ENCODE assay signal across 22 cellular contexts in genomic region chr17:68108313-68109000, GRCh38.
DNase-seq lines count a peak whose midpoint lies in the region; ATAC-seq, FAIRE-seq and TF ChIP-seq lines count a peak whose summit lies in the region.
"Had no signal": no experiment of that assay in that cellular context is flagged by ENCODE, and none has a peak within 500 bp of the region (broad histone marks: within the 10 kb centered on the region; RNA-seq: fewer than 3 reads in every experiment).

No MANE protein-coding gene starts in this region.

- H3K9me1 ChIP-seq in IMR-90 (ENCODE audit: insufficient read depth, low read length) (no peaks in the 10 kb centered on the region), K562 (ENCODE audit: control insufficient read depth, insufficient read depth, low read length) (no peaks in the 10 kb centered on the region)

- TF ChIP-seq CTCF in HepG2 (CRISPR knock-in tag; IDR thresholded peaks at IDR 0.05) (no peak), right lobe of liver (IDR thresholded peaks at IDR 0.05) (no peak), IMR-90 (conservative IDR thresholded peaks at IDR 0.05; ENCODE audit: low read depth, low read length) (no peak), K562 (IDR thresholded peaks at IDR 0.05 in 2 of 3, conservative IDR thresholded peaks at IDR 0.05 in 1 of 3; ENCODE audit: insufficient read depth in 2 of 3, low read depth in 1 of 3, low read length in 3 of 3) (no peak)

- no peaks in the 10 kb centered on the region for H3K27me3 ChIP-seq in HepG2 (ENCODE audit: control insufficient read depth in 1 of 2, insufficient read depth in 2 of 2, low read length in 2 of 2)
- H3K27me3 ChIP-seq in right lobe of liver = no peaks in the 10 kb centered on the region
- no peaks in the 10 kb centered on the region for H3K27me3 ChIP-seq in IMR-90 (ENCODE audit: control insufficient read depth, insufficient read depth, low read length)
- H3K27me3 ChIP-seq in K562 (ENCODE audit: control insufficient read depth in 2 of 2, insufficient read depth in 2 of 2, low read length in 2 of 2) = no peaks in the 10 kb centered on the region

- no peak overlapping the region for H2BK15ac ChIP-seq in IMR-90 (ENCODE audit: low read depth, low read length)

- peaks cover 34% of the 10 kb centered on the region for H3K79me2 ChIP-seq in HepG2 (ENCODE audit: insufficient read depth, low read length)
- H3K79me2 ChIP-seq in K562 (ENCODE audit: control insufficient read depth, insufficient read depth, low read length) = no peaks in the 10 kb centered on the region

- dilution Hi-C loops in IMR-90 (cut with HindIII; ENCODE audit: low sequenced_read_pairs, unreplicated experiment) = no loop called here

- H2AFZ ChIP-seq in HepG2 (ENCODE audit: low read length) = no peak overlapping the region
- H2AFZ ChIP-seq in IMR-90 (replicated peaks; ENCODE audit: low read length, poor library complexity) = no peak overlapping the region
- no peak overlapping the region for H2AFZ ChIP-seq in K562 (ENCODE audit: low read depth, low read length)

- H2BK20ac ChIP-seq in IMR-90 (ENCODE audit: low read depth, low read length) = no peak overlapping the region

- H3K56ac ChIP-seq in IMR-90 (ENCODE audit: extremely low read depth, insufficient read depth, low read length) = no peak overlapping the region

- H3K4me1 ChIP-seq in HepG2 (ENCODE audit: insufficient read depth, low read length) (peaks cover 5% of the 10 kb centered on the region), right lobe of liver (no peaks in the 10 kb centered on the region), IMR-90 (ENCODE audit: control insufficient read depth, insufficient read depth, low read length) (no peaks in the 10 kb centered on the region), K562 (replicated peaks in 1 of 2; ENCODE audit: control insufficient read depth in 2 of 2, insufficient read depth in 2 of 2, low read length in 2 of 2) (no peaks in the 10 kb centered on the region)
- H3K4me1 ChIP-seq: BLaER1 treated with 17β-estradiol and CSF1 and Interleukin-3, amounts not matched to agents 10 nM and 100 nM had no signal

- H3K9ac ChIP-seq in HepG2 (ENCODE audit: insufficient read depth, low read depth, low read length) (no peak overlapping the region), IMR-90 (ENCODE audit: low read depth, low read length) (no peak overlapping the region), K562 (ENCODE audit: insufficient read depth in 1 of 2, low read depth in 2 of 2, low read length in 2 of 2) (no peak overlapping the region)
- H3K9ac ChIP-seq: BLaER1 treated with 17β-estradiol and CSF1 and Interleukin-3, amounts not matched to agents 10 nM and 100 nM had no signal

- H3K4me3 ChIP-seq in HepG2 (replicated peaks in 1 of 3; ENCODE audit: insufficient read depth in 1 of 3, low read depth in 2 of 3, low read length in 3 of 3) = no peak overlapping the region
- H3K4me3 ChIP-seq in right lobe of liver = no peak overlapping the region
- H3K4me3 ChIP-seq in IMR-90 (ENCODE audit: insufficient read depth, low read depth, low read length) = no peak overlapping the region
- H3K4me3 ChIP-seq in K562 = no peak overlapping the region
- H3K4me3 ChIP-seq: BLaER1 treated with 17β-estradiol and CSF1 and Interleukin-3, amounts not matched to agents 10 nM and 100 nM had no signal

- H3K9me3 ChIP-seq in HepG2 (ENCODE audit: low read length) (no peaks in the 10 kb centered on the region), right lobe of liver (no peaks in the 10 kb centered on the region), IMR-90 (ENCODE audit: control insufficient read depth, insufficient read depth, low read length) (peaks cover 2% of the 10 kb centered on the region; the same call in 1 of the 2 replicates), K562 (replicated peaks; ENCODE audit: control insufficient read depth, insufficient read depth, low read depth, low read length) (no peaks in the 10 kb centered on the region)
- H3K9me3 ChIP-seq: Caco-2 had no signal

- H4K91ac ChIP-seq in IMR-90 (ENCODE audit: insufficient read depth, low read depth, low read length) = no peak overlapping the region

- no peak overlapping the region for H2BK120ac ChIP-seq in IMR-90 (ENCODE audit: low read depth, low read length)

- no peaks in the 10 kb centered on the region for H4K20me1 ChIP-seq in HepG2 (ENCODE audit: insufficient read depth, low read length)
- peaks cover 13% of the 10 kb centered on the region; the same call in 1 of the 2 replicates for H4K20me1 ChIP-seq in IMR-90 (ENCODE audit: insufficient read depth, low read length)
- H4K20me1 ChIP-seq in K562 (replicated peaks; ENCODE audit: control insufficient read depth, insufficient read depth, low read length) = no peaks in the 10 kb centered on the region
- H4K20me1 ChIP-seq: BLaER1 treated with 17β-estradiol and CSF1 and Interleukin-3, amounts not matched to agents 10 nM and 100 nM had no signal

- no peak overlapping the region for H2BK5ac ChIP-seq in IMR-90 (ENCODE audit: low read depth, low read length, poor library complexity, severe bottlenecking)

- no peak overlapping the region for H4K5ac ChIP-seq in IMR-90 (ENCODE audit: low read depth, low read length)

- H3K4ac ChIP-seq in IMR-90 (ENCODE audit: low read depth, low read length) = no peak overlapping the region

- H2AK5ac ChIP-seq in IMR-90 (ENCODE audit: low read depth, low read length) = no peak overlapping the region

- no peak for ATAC-seq in HepG2
- no peak for ATAC-seq in right lobe of liver
- no peak for ATAC-seq in IMR-90 (ENCODE audit: low read depth)
- no peak for ATAC-seq in K562
- ATAC-seq: CD8-positive, alpha-beta T cell had no signal

- H3K36me3 ChIP-seq in HepG2 (replicated peaks in 1 of 2; ENCODE audit: control insufficient read depth in 1 of 2, insufficient read depth in 2 of 2, low read length in 2 of 2) (no peaks in the 10 kb centered on the region), right lobe of liver (no peaks in the 10 kb centered on the region), IMR-90 (ENCODE audit: control insufficient read depth, insufficient read depth, low read length) (peaks cover 2% of the 10 kb centered on the region; the same call in 1 of the 2 replicates), K562 (ENCODE audit: control insufficient read depth, insufficient read depth, low read length) (no peaks in the 10 kb centered on the region)
- H3K36me3 ChIP-seq: BLaER1 treated with 17β-estradiol and CSF1 and Interleukin-3, amounts not matched to agents 10 nM and 100 nM had no signal

- no peak for DNase-seq in HepG2 (ENCODE audit: low spot score)
- DNase-seq in right lobe of liver = no peak
- DNase-seq in H54 (ENCODE audit: insufficient read length, low spot score) = no peak
- no peak for DNase-seq in IMR-90
- no peak for DNase-seq in K562 (ENCODE audit: extremely low read depth in 1 of 4, low spot score in 3 of 4)
- DNase-seq in NK-92 (lab: John Stamatoyannopoulos, UW; ENCODE audit: unreplicated experiment) = no peak
- no peak for DNase-seq in NCI-H2107 (lab: John Stamatoyannopoulos, UW)
- DNase-seq in Kasumi-1 (lab: John Stamatoyannopoulos, UW) = no peak
- DNase-seq: 8988T; AML-193; Caco-2; Calu3; CD4-positive, alpha-beta T cell; CD8-positive, alpha-beta T cell; DMS79 treated with DMSO at 0.1 percent for 48 hours; GF-D8 had no signal

- no peak overlapping the region for H3K14ac ChIP-seq in IMR-90 (replicated peaks; ENCODE audit: low read depth, low read length)

- 80% methylated on average over 9 of the region's 9 CpGs for WGBS in HepG2 (ENCODE audit: low lambda C conversion rate)
- 95% methylated on average over 6 of the region's 9 CpGs for WGBS in right lobe of liver (ENCODE audit: insufficient coverage, low coverage, low lambda C conversion rate, missing lambda C conversion rate)
- no CpG with 5 or more reads among the region's 9 CpGs for WGBS in IMR-90 (ENCODE audit: extremely low coverage in 2 of 2, insufficient read length in 1 of 2), 2 experiments
- WGBS in K562 (ENCODE audit: insufficient coverage, low coverage, missing lambda C conversion rate) = 30% methylated on average over 9 of the region's 9 CpGs

- no peak overlapping the region for H2AK9ac ChIP-seq in IMR-90 (replicated peaks; ENCODE audit: low read depth, low read length, poor library complexity)

- no peak overlapping the region for H3K27ac ChIP-seq in HepG2 (ENCODE audit: extremely low read length, insufficient read depth, low read length)
- H3K27ac ChIP-seq in right lobe of liver = no peak overlapping the region
- no peak overlapping the region for H3K27ac ChIP-seq in IMR-90 (ENCODE audit: insufficient read depth, low read length)
- no peak overlapping the region for H3K27ac ChIP-seq in K562 (ENCODE audit: extremely low read depth, low read depth, low read length)
- H3K27ac ChIP-seq: BLaER1 treated with 17β-estradiol and CSF1 and Interleukin-3, amounts not matched to agents 10 nM and 100 nM; C4-2B had no signal

- TF ChIP-seq EP300 in HepG2 (IDR thresholded peaks at IDR 0.05; ENCODE audit: low read depth in 2 of 2, low read length in 2 of 2) (no peak), HepG2 (CRISPR knock-in tag; IDR thresholded peaks at IDR 0.05; ENCODE audit: borderline replicate concordance) (no peak), K562 (IDR thresholded peaks at IDR 0.05; ENCODE audit: low read length) (no peak)

- no peak overlapping the region for H3K23ac ChIP-seq in IMR-90 (ENCODE audit: low read depth, low read length)

- no peak for TF ChIP-seq RAD21 in HepG2 (CRISPR knock-in tag; IDR thresholded peaks at IDR 0.05)
- TF ChIP-seq RAD21 in IMR-90 (IDR thresholded peaks at IDR 0.05; ENCODE audit: low read length) = no peak
- no peak for TF ChIP-seq RAD21 in K562 (CRISPR knock-in tag; conservative IDR thresholded peaks at IDR 0.05 in 1 of 2, IDR thresholded peaks at IDR 0.05 in 1 of 2)

- TF ChIP-seq POLR2A in HepG2 (IDR thresholded peaks at IDR 0.05; ENCODE audit: insufficient read depth in 1 of 2, low read depth in 2 of 2, low read length in 2 of 2) = no peak
- TF ChIP-seq POLR2A in right lobe of liver (IDR thresholded peaks at IDR 0.05) = no peak
- TF ChIP-seq POLR2A in H54 (IDR thresholded peaks at IDR 0.05; ENCODE audit: low read depth, low read length) = no peak
- TF ChIP-seq POLR2A in IMR-90 (IDR thresholded peaks at IDR 0.05; ENCODE audit: low read depth, low read length) = no peak
- no peak for TF ChIP-seq POLR2A in K562 (conservative IDR thresholded peaks at IDR 0.05)

- BruUV-seq in HepG2 (replicated peaks; lab: Mats Ljungman, UMichigan) (no TSS peak), IMR-90 (replicated peaks; lab: Mats Ljungman, UMichigan) (no TSS peak), K562 (replicated peaks; lab: Mats Ljungman, UMichigan) (no TSS peak)

- in situ Hi-C loops in HepG2 (cut with HindIII; ENCODE audit: extremely low pct_ligation_motif_present, low pct_unique_long_range_greater_than_20kb) = no loop called here
- in situ Hi-C loops in IMR-90 (cut with MboI; ENCODE audit: low sequenced_read_pairs) = no loop called here
- in situ Hi-C loops in K562 (cut with MboI) = no loop called here

- peaks cover 10 to 33% of the 10 kb centered on the region in 2 experiments for H3K79me1 ChIP-seq in IMR-90 (ENCODE audit: low read depth in 1 of 2, low read length in 2 of 2)

- intact Hi-C loops in HepG2 (cut with micrococcal nuclease; ENCODE audit: unreplicated experiment) = no loop called here
- intact Hi-C loops in right lobe of liver (cut with DNase I) = no loop called here
- intact Hi-C loops in IMR-90 (cut with micrococcal nuclease) = no loop called here
- intact Hi-C loops in K562 (cut with micrococcal nuclease) = no loop called here

- H3K18ac ChIP-seq in IMR-90 (ENCODE audit: low read depth, low read length) = no peak overlapping the region

- CTCF ChIA-PET in HepG2 (lab: Yijun Ruan, JAX; ENCODE audit: low intra/inter-chr PET ratio, low total read pairs) = no interaction called here
- CTCF ChIA-PET in IMR-90 (lab: Yijun Ruan, JAX) = no interaction called here
- CTCF ChIA-PET in K562 (lab: Yijun Ruan, JAX; ENCODE audit: low intra/inter-chr PET ratio) = no interaction called here

- FAIRE-seq in HepG2 (lab: Jason Lieb, UNC) (no peak), H54 (lab: Jason Lieb, UNC) (peak; percentile 15), K562 (lab: Jason Lieb, UNC) (no peak)
- FAIRE-seq: A204.1, D721Med, GM12891, GM19239 had no signal

- no peak overlapping the region for H4K8ac ChIP-seq in IMR-90 (ENCODE audit: low read depth in 2 of 2, low read length in 2 of 2)

- POLR2A ChIA-PET in HepG2 (lab: Yijun Ruan, JAX) (no interaction called here), IMR-90 (lab: Charles Lee; ENCODE audit: unreplicated experiment) (no interaction called here), K562 (lab: Yijun Ruan, JAX) (interaction anchor here (0.7 kb wide), 1 partner anchor 100 kb away, joined by 3 read pairs; no protein-coding TSS in a partner anchor)

- H3K4me2 ChIP-seq in HepG2 (ENCODE audit: low read depth, low read length) (no peak overlapping the region), IMR-90 (ENCODE audit: low read depth, low read length) (no peak overlapping the region), K562 (ENCODE audit: insufficient read depth, low read length) (no peak overlapping the region)
- H3K4me2 ChIP-seq: BLaER1 treated with 17β-estradiol and CSF1 and Interleukin-3, amounts not matched to agents 10 nM and 100 nM had no signal

Comparison
In these comparisons a context has a peak if more than half of its experiments do, and no peak if none do; other contexts are left out.
1. Of the 241 proteins assayed by ChIP-seq in both HepG2 and K562: peak only in HepG2: CHD4, MAFF and MAFK; only in K562: none; in both: none; in neither: 238.